Comparison of ENCODE assay signal across 27 cellular contexts in the genomic region with DNA sequence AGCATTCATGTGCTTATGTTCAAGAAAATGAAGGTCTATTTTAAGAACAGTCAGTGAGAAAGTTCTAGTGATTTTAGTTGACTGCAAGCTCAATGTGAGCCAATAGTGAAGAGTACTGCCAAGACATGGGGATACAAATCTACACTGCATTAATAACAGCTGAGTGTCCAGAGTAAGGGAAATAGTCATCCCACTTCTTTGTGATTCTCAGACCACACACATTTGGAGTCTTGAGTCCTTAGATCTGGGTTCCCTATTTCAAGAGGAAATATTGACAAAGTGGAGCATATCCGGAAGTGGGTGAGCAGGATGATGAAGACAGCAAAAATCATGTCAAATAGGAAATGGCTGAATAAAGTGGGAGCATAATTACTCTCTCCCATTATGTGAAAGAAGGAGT.
A peak's percentile ranks its signal among the peaks of the same experiment; 100 is the strongest.
DNase-seq lines count a peak whose midpoint lies in the region; ATAC-seq, FAIRE-seq and TF ChIP-seq lines count a peak whose summit lies in the region.
"Had no signal": no experiment of that assay in that cellular context is flagged by ENCODE, and none has a peak within 500 bp of the region (broad histone marks: within the 10 kb centered on the region; RNA-seq: fewer than 3 reads in every experiment).

No MANE protein-coding gene starts in this region.

- FAIRE-seq in GM12891 (lab: Jason Lieb, UNC) = peak; percentile 40
- FAIRE-seq: D721Med, kidney had no signal

- H3K4me3 ChIP-seq in A673 (ENCODE audit: low read depth, low read length, poor library complexity, severe bottlenecking) = no peak overlapping the region
- no peak overlapping the region for H3K4me3 ChIP-seq in endodermal cell (ENCODE audit: low read length)
- H3K4me3 ChIP-seq: cardiac muscle cell, thoracic aorta had no signal

- WGBS in endodermal cell (ENCODE audit: insufficient coverage in 1 of 2, insufficient read length in 1 of 2), 2 experiments = 83 to 96% methylated on average over 1 of the region's 1 CpG

- no peak overlapping the region for H3K9ac ChIP-seq in endodermal cell (ENCODE audit: extremely low read depth, low read length, poor library complexity, severe bottlenecking)

- H3K36me3 ChIP-seq in A673 (ENCODE audit: insufficient read depth, low read length, poor library complexity, severe bottlenecking) = no peaks in the 10 kb centered on the region
- peaks cover 29% of the 10 kb centered on the region for H3K36me3 ChIP-seq in endodermal cell (ENCODE audit: control insufficient read depth, insufficient read depth, low read length)
- H3K36me3 ChIP-seq: cardiac muscle cell, thoracic aorta, WERI-Rb-1 had no signal

- no peak for TF ChIP-seq POLR2A in GM12891 (IDR thresholded peaks at IDR 0.05; ENCODE audit: low read depth, low read length)

- peaks cover 56% of the 10 kb centered on the region for H3K36me3 Mint-ChIP-seq in endodermal cell (ENCODE audit: low read depth)
- H3K36me3 Mint-ChIP-seq in activated naive CD4-positive, alpha-beta T cell treated with anti-CD3 and anti-CD28 coated beads, Interleukin-2, amount 10 ng/mL, durations not matched to agents 7 days and 5 days = no peaks in the 10 kb centered on the region

- intact Hi-C loops in A673 (cut with micrococcal nuclease; ENCODE audit: unreplicated experiment) = no loop called here

- no peaks in the 10 kb centered on the region for H3K27me3 ChIP-seq in A673 (replicated peaks; ENCODE audit: insufficient read depth, low read depth, low read length, poor library complexity)
- H3K27me3 ChIP-seq in endodermal cell (ENCODE audit: control insufficient read depth, insufficient read depth, low read length, poor library complexity, severe bottlenecking) = no peaks in the 10 kb centered on the region
- H3K27me3 ChIP-seq: cardiac muscle cell had no signal

- no peaks in the 10 kb centered on the region for H3K9me3 Mint-ChIP-seq in endodermal cell
- H3K9me3 Mint-ChIP-seq in activated naive CD4-positive, alpha-beta T cell treated with anti-CD3 and anti-CD28 coated beads, Interleukin-2, amount 10 ng/mL, durations not matched to agents 7 days and 5 days = no peaks in the 10 kb centered on the region
- H3K9me3 Mint-ChIP-seq: activated T-helper 1 cell treated with anti-CD3 and anti-CD28 coated beads, Interleukin-12 subunit alpha, Interleukin-12 subunit beta, Interleukin-2, Interleukin-4 antibody, amounts not matched to agents 30 ng/mL and 10 ng/mL and 1 ng/mL, durations not matched to agents 14 hours and 24 hours and 36 hours; HFFc6; T-helper 2 cell treated with Interferon-gamma antibody and Interleukin-4, amounts not matched to agents 5 μg/mL and 100 μg/mL, for 36 hours had no signal

- H3K4me1 Mint-ChIP-seq in endodermal cell = peaks cover 5% of the 10 kb centered on the region
- no peaks in the 10 kb centered on the region for H3K4me1 Mint-ChIP-seq in activated naive CD4-positive, alpha-beta T cell treated with anti-CD3 and anti-CD28 coated beads, Interleukin-2, amount 10 ng/mL, durations not matched to agents 7 days and 5 days

- peak; percentile 37 for DNase-seq in A673 (ENCODE audit: low spot score)
- no peak for DNase-seq in GM12891 (ENCODE audit: insufficient read length, low spot score)
- DNase-seq in SKM-1 treated with dmso at 0.1 percent for 144 hours (lab: John Stamatoyannopoulos, UW; ENCODE audit: unreplicated experiment) = peak; percentile 9
- DNase-seq in medulla oblongata (ENCODE audit: extremely low spot score) = peak; percentile 58
- no peak for DNase-seq in T-helper 1 cell
- no peak for DNase-seq in endodermal cell
- DNase-seq in activated naive CD4-positive, alpha-beta T cell treated with anti-CD3 and anti-CD28 coated beads, Interleukin-2, amount 10 ng/mL, durations not matched to agents 7 days and 5 days = no peak
- DNase-seq: activated CD4-positive, alpha-beta T cell treated with anti-CD3 and anti-CD28 coated beads, Interleukin-2, amount 50 U/mL, for 1 hour; activated naive CD4-positive, alpha-beta T cell treated with anti-CD3 and anti-CD28 coated beads, Interleukin-2, amount 50 U/mL, for 16 hours; EL; glutamatergic neuron; HFFc6; kidney; mammary epithelial cell; NCI-H1436; retina; stimulated activated CD4-positive, alpha-beta T cell treated with anti-CD3 and anti-CD28 coated beads, Interleukin-12 subunit alpha, Interleukin-12 subunit beta, amount 100 ng/mL, for 4 hours; stimulated activated CD4-positive, alpha-beta T cell treated with anti-CD3 and anti-CD28 coated beads, Interleukin-4, amount 100 ng/mL, for 4 hours; stimulated activated naive CD4-positive, alpha-beta T cell; WERI-Rb-1 had no signal

- H3K4me1 ChIP-seq in A673 (ENCODE audit: insufficient read depth, low read length, poor library complexity, severe bottlenecking) = no peaks in the 10 kb centered on the region
- no peaks in the 10 kb centered on the region for H3K4me1 ChIP-seq in endodermal cell (ENCODE audit: control insufficient read depth, insufficient read depth, low read length)

- H3K9me3 ChIP-seq in A673 (ENCODE audit: low read depth, low read length, poor library complexity, severe bottlenecking) (no peaks in the 10 kb centered on the region), endodermal cell (ENCODE audit: control insufficient read depth, low read length) (no peaks in the 10 kb centered on the region)
- H3K9me3 ChIP-seq: thoracic aorta had no signal

- H3K27ac ChIP-seq in A673 (ENCODE audit: low read depth, low read length, poor library complexity, severe bottlenecking) (no peak overlapping the region), endodermal cell (ENCODE audit: low read depth, low read length) (no peak overlapping the region)
- H3K27ac ChIP-seq: C4-2B, cardiac muscle cell, WERI-Rb-1 had no signal

- H3K27ac Mint-ChIP-seq in endodermal cell = no peak overlapping the region
- H3K27ac Mint-ChIP-seq in activated naive CD4-positive, alpha-beta T cell treated with anti-CD3 and anti-CD28 coated beads, Interleukin-2, amount 10 ng/mL, durations not matched to agents 7 days and 5 days = no peak overlapping the region
- H3K27ac Mint-ChIP-seq: activated T-helper 1 cell treated with anti-CD3 and anti-CD28 coated beads, Interleukin-12 subunit alpha, Interleukin-12 subunit beta, Interleukin-2, Interleukin-4 antibody, amounts not matched to agents 30 ng/mL and 10 ng/mL and 1 ng/mL, durations not matched to agents 14 hours and 24 hours and 36 hours; HFFc6; T-helper 2 cell treated with Interferon-gamma antibody and Interleukin-4, amounts not matched to agents 5 μg/mL and 100 μg/mL, for 36 hours had no signal

- CTCF ChIA-PET in A673 (lab: Charles Lee) = no interaction called here
- CTCF ChIA-PET in activated naive CD4-positive, alpha-beta T cell treated with anti-CD3 and anti-CD28 coated beads, Interleukin-2, amount 10 ng/mL, durations not matched to agents 7 days and 5 days (lab: Charles Lee) = no interaction called here

- TF ChIP-seq CTCF in A673 (conservative IDR thresholded peaks at IDR 0.05; ENCODE audit: low read depth, low read length) (no peak), endodermal cell (conservative IDR thresholded peaks at IDR 0.05) (no peak)

- POLR2A ChIA-PET in A673 (lab: Charles Lee; ENCODE audit: low non-redundant PET) = no interaction called here

- no TSS peak for BruUV-seq in A673 (replicated peaks; lab: Mats Ljungman, UMichigan)

- no peak overlapping the region for H3K4me3 Mint-ChIP-seq in endodermal cell
- H3K4me3 Mint-ChIP-seq in activated naive CD4-positive, alpha-beta T cell treated with anti-CD3 and anti-CD28 coated beads, Interleukin-2, amount 10 ng/mL, durations not matched to agents 7 days and 5 days = no peak overlapping the region
- H3K4me3 Mint-ChIP-seq: activated T-helper 1 cell treated with anti-CD3 and anti-CD28 coated beads, Interleukin-12 subunit alpha, Interleukin-12 subunit beta, Interleukin-2, Interleukin-4 antibody, amounts not matched to agents 30 ng/mL and 10 ng/mL and 1 ng/mL, durations not matched to agents 14 hours and 24 hours and 36 hours; HFFc6; T-helper 2 cell treated with Interferon-gamma antibody and Interleukin-4, amounts not matched to agents 5 μg/mL and 100 μg/mL, for 36 hours had no signal

- no peak for ATAC-seq in GM19463 (IDR thresholded peaks at IDR 0.05; ENCODE audit: unreplicated experiment)

- no peaks in the 10 kb centered on the region for H3K27me3 Mint-ChIP-seq in endodermal cell (ENCODE audit: insufficient read depth)
- no peaks in the 10 kb centered on the region for H3K27me3 Mint-ChIP-seq in activated naive CD4-positive, alpha-beta T cell treated with anti-CD3 and anti-CD28 coated beads, Interleukin-2, amount 10 ng/mL, durations not matched to agents 7 days and 5 days

TF ChIP-seq in GM12891, 5 proteins besides CTCF, POLR2A, EP300 and RAD21:
- TF ChIP-seq SPI1 (IDR thresholded peaks at IDR 0.05; ENCODE audit: low read depth, low read length) (peak; percentile 39; the same call in 1 of the 2 replicates), POU2F2 (IDR thresholded peaks at IDR 0.05; ENCODE audit: low read depth, low read length) (no peak)

Comparison
In these comparisons a context has a peak if more than half of its experiments do, and no peak if none do; other contexts are left out.
1. DNase-seq: peak in A673 (single experiment), SKM-1 treated with dmso at 0.1 percent for 144 hours (single experiment) and medulla oblongata (single experiment); none in GM12891 (single experiment), T-helper 1 cell (0 of 5), endodermal cell (single experiment) and activated naive CD4-positive, alpha-beta T cell treated with anti-CD3 and anti-CD28 coated beads, Interleukin-2, amount 10 ng/mL, durations not matched to agents 7 days and 5 days (single experiment).